2 cellular contexts compared by ENCODE assay signal in genomic region chr11:126480410-126481302, GRCh38.
TF ChIP-seq lines count a peak whose summit lies in the region.

No MANE protein-coding gene starts in this region.

TF ChIP-seq in HEK293, 187 proteins besides CTCF, POLR2A, EP300 and RAD21 (continued from another document and continues in another):
- no peak for TF ChIP-seq HOXD13 (CRISPR knock-in tag; IDR thresholded peaks at IDR 0.05; ENCODE audit: borderline replicate concordance)
- TF ChIP-seq, protein P1, sequence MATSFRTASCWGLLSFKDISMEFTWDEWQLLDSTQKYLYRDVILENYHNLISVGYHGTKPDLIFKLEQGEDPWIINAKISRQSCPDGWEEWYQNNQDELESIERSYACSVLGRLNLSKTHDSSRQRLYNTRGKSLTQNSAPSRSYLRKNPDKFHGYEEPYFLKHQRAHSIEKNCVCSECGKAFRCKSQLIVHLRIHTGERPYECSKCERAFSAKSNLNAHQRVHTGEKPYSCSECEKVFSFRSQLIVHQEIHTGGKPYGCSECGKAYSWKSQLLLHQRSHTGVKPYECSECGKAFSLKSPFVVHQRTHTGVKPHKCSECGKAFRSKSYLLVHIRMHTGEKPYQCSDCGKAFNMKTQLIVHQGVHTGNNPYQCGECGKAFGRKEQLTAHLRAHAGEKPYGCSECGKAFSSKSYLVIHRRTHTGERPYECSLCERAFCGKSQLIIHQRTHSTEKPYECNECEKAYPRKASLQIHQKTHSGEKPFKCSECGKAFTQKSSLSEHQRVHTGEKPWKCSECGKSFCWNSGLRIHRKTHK (tag by site-specific recombination; IDR thresholded peaks at IDR 0.05): no peak
- no peak for TF ChIP-seq ZNF513 (tag by site-specific recombination; IDR thresholded peaks at IDR 0.05)
- no peak for TF ChIP-seq ZNF214 (tag by site-specific recombination; IDR thresholded peaks at IDR 0.05; ENCODE audit: borderline replicate concordance)
- TF ChIP-seq PBX3 (CRISPR knock-in tag; IDR thresholded peaks at IDR 0.05): no peak
- TF ChIP-seq ZNF664 (tag by site-specific recombination; IDR thresholded peaks at IDR 0.05): peak; percentile 42; the same call in 1 of the 2 replicates
- peak; percentile 59; the same call in 1 of the 2 replicates for TF ChIP-seq ZNF2 (tag by site-specific recombination; IDR thresholded peaks at IDR 0.05)
- peak; percentile 78 for TF ChIP-seq ZNF518A (tag by site-specific recombination; conservative IDR thresholded peaks at IDR 0.05; ENCODE audit: low read depth)
- TF ChIP-seq ZBTB20 (tag by site-specific recombination; IDR thresholded peaks at IDR 0.05): 0 out of 2 replicates have a peak, but pooled peaks have one; percentile 16
- no peak for TF ChIP-seq SCRT2 (tag by site-specific recombination; IDR thresholded peaks at IDR 0.05)
- TF ChIP-seq ZBTB7A (tag by site-specific recombination; IDR thresholded peaks at IDR 0.05; ENCODE audit: low read depth): no peak
- TF ChIP-seq ZSCAN16 (tag by site-specific recombination; IDR thresholded peaks at IDR 0.05): no peak
- no peak for TF ChIP-seq ZNF157 (tag by site-specific recombination; IDR thresholded peaks at IDR 0.05)
- TF ChIP-seq ZNF24 (tag by site-specific recombination; IDR thresholded peaks at IDR 0.05): no peak
- no peak for TF ChIP-seq ZNF302 (tag by site-specific recombination; IDR thresholded peaks at IDR 0.05; ENCODE audit: low read depth)
- TF ChIP-seq, protein P2, sequence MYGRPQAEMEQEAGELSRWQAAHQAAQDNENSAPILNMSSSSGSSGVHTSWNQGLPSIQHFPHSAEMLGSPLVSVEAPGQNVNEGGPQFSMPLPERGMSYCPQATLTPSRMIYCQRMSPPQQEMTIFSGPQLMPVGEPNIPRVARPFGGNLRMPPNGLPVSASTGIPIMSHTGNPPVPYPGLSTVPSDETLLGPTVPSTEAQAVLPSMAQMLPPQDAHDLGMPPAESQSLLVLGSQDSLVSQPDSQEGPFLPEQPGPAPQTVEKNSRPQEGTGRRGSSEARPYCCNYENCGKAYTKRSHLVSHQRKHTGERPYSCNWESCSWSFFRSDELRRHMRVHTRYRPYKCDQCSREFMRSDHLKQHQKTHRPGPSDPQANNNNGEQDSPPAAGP (tag by site-specific recombination; IDR thresholded peaks at IDR 0.05): no peak

TF ChIP-seq in SK-N-SH, 30 proteins besides CTCF, POLR2A, EP300 and RAD21 (continued from another document):
- TF ChIP-seq EZH2phosphoT487 (IDR thresholded peaks at IDR 0.05; ENCODE audit: borderline replicate concordance, low read depth): no peak
- TF ChIP-seq GABPA (IDR thresholded peaks at IDR 0.05; ENCODE audit: low read depth): peak; percentile 62
- 0 out of 2 replicates have a peak, but pooled peaks have one; percentile 35 for TF ChIP-seq POLR2AphosphoS5 (IDR thresholded peaks at IDR 0.05; ENCODE audit: low read depth, low read length)
- TF ChIP-seq RCOR1 (IDR thresholded peaks at IDR 0.05; ENCODE audit: low read length): peak; percentile 5; the same call in 1 of the 2 replicates
- TF ChIP-seq TAF1 (IDR thresholded peaks at IDR 0.05; ENCODE audit: borderline replicate concordance, low read depth, low read length): peak; percentile 49; the same call in 1 of the 2 replicates
- TF ChIP-seq ELF1 (IDR thresholded peaks at IDR 0.05): peak; percentile 89
- no peak for TF ChIP-seq NRF1 (IDR thresholded peaks at IDR 0.05; ENCODE audit: low read depth, low read length)
- no peak for TF ChIP-seq USF2 (IDR thresholded peaks at IDR 0.05; ENCODE audit: borderline replicate concordance, low read depth, low read length)
